Comparison of ENCODE assay signal across 17 cellular contexts in genomic region chr2:63819256-63819655, GRCh38. TPM values are rescaled to one million over a fixed set of nuclear protein-coding genes. Genes with fewer than 3 reads are reported as not detected.
DNase-seq lines count a peak whose midpoint lies in the region; ATAC-seq and TF ChIP-seq lines count a peak whose summit lies in the region.
"Had no signal": no experiment of that assay in that cellular context is flagged by ENCODE, and none has a peak within 500 bp of the region (broad histone marks: within the 10 kb centered on the region; RNA-seq: fewer than 3 reads in every experiment).

No MANE protein-coding gene starts in this region.

- H3K4me3 ChIP-seq in smooth muscle cell: no peak overlapping the region
- H3K4me3 ChIP-seq: esophagus squamous epithelium, ovary had no signal

- no peak for TF ChIP-seq CTCF in smooth muscle cell (IDR thresholded peaks at IDR 0.05; ENCODE audit: borderline replicate concordance, insufficient read depth, poor library complexity, severe bottlenecking)

- peak overlapping the region; percentile 51 for H3K27ac ChIP-seq in smooth muscle cell (ENCODE audit: low read depth)

- H2AFZ ChIP-seq in smooth muscle cell (ENCODE audit: low read depth): peak overlapping the region; percentile 49

- no peaks in the 10 kb centered on the region for H3K27me3 ChIP-seq in smooth muscle cell (ENCODE audit: low read depth)
- H3K27me3 ChIP-seq: esophagus squamous epithelium, ovary had no signal

- peaks cover 16% of the 10 kb centered on the region for H3F3A ChIP-seq in smooth muscle cell (ENCODE audit: low read depth)

- 84% methylated on average over 3 of the region's 3 CpGs for WGBS in smooth muscle cell (ENCODE audit: low lambda C conversion rate)

- no peak for ATAC-seq in GM21367 (IDR thresholded peaks at IDR 0.05; ENCODE audit: unreplicated experiment)
- ATAC-seq: SK-N-SH treated with all-trans-retinoic acid at 6 μM for 48 hours had no signal

- no peaks in the 10 kb centered on the region for H3K36me3 ChIP-seq in smooth muscle cell (ENCODE audit: low read depth)
- H3K36me3 ChIP-seq: esophagus squamous epithelium, ovary had no signal

- peaks cover 21% of the 10 kb centered on the region for H3K4me1 ChIP-seq in smooth muscle cell (ENCODE audit: low read depth)

- DNase-seq in NCI-H1417 (lab: John Stamatoyannopoulos, UW) (peak; percentile 28 to 77 (median 69)), NCI-H1417 treated with DMSO at 0.1 percent for 48 hours (lab: John Stamatoyannopoulos, UW) (no peak), NCI-H748 treated with DMSO at 0.1 percent for 48 hours (lab: John Stamatoyannopoulos, UW) (peak; percentile 2), left kidney (ENCODE audit: low read depth, low spot score) (peak; percentile 25), smooth muscle cell (lab: John Stamatoyannopoulos, UW; ENCODE audit: unreplicated experiment) (no peak), T-helper 2 cell (no peak), NCI-H2171 treated with DMSO at 0.1 percent for 48 hours (lab: John Stamatoyannopoulos, UW) (no peak)
- DNase-seq: activated CD4-positive, alpha-beta T cell treated with anti-CD3 and anti-CD28 coated beads, Interleukin-2, amount 10 ng/mL, durations not matched to agents 7 days and 5 days; activated naive CD4-positive, alpha-beta T cell treated with Interleukin-2 at 50 U/mL for 16 hours; C1 segment of cervical spinal cord; esophagus squamous epithelium; IMR-90; NCI-H226; ovary; stimulated activated naive CD4-positive, alpha-beta T cell had no signal

- H3K9ac ChIP-seq in smooth muscle cell (ENCODE audit: low read depth): no peak overlapping the region

- no peaks in the 10 kb centered on the region for H3K79me2 ChIP-seq in smooth muscle cell (ENCODE audit: low read depth)

- H4K20me1 ChIP-seq in smooth muscle cell (ENCODE audit: low read depth): no peaks in the 10 kb centered on the region

- H3K4me2 ChIP-seq in smooth muscle cell: no peak overlapping the region

- H3K9me3 ChIP-seq in smooth muscle cell (replicated peaks; ENCODE audit: low read depth): no peaks in the 10 kb centered on the region
- H3K9me3 ChIP-seq: esophagus squamous epithelium, ovary had no signal

RNA-seq across cellular contexts. Expression of gene UGP2, which starts 22.4 kb away (rescaled TPM):
- total RNA-seq in smooth muscle cell: 211 and 238 TPM in 2 replicates
- polyA plus RNA-seq in smooth muscle cell: 156 and 171 TPM in 2 replicates

Comparison
In these comparisons a context has a peak if more than half of its experiments do, and no peak if none do; other contexts are left out.
1. DNase-seq: peak in NCI-H1417 (3 of 3), NCI-H748 treated with DMSO at 0.1 percent for 48 hours (single experiment) and left kidney (single experiment); none in NCI-H1417 treated with DMSO at 0.1 percent for 48 hours (single experiment), smooth muscle cell (single experiment), T-helper 2 cell (0 of 5) and NCI-H2171 treated with DMSO at 0.1 percent for 48 hours (single experiment).